ENCODE assay signal across 11 cellular contexts in genomic region chr22:29912605-29913398, GRCh38. TPM values are rescaled to one million over a fixed set of nuclear protein-coding genes. Genes with fewer than 3 reads are reported as not detected.
DNase-seq lines count a peak whose midpoint lies in the region; ATAC-seq, FAIRE-seq and TF ChIP-seq lines count a peak whose summit lies in the region.
"Had no signal": no experiment of that assay in that cellular context is flagged by ENCODE, and none has a peak within 500 bp of the region (broad histone marks: within the 10 kb centered on the region; RNA-seq: fewer than 3 reads in every experiment).

No MANE protein-coding gene starts in this region.

- intact Hi-C loops in K562 (cut with micrococcal nuclease): no loop called here
- intact Hi-C loops in CD4-positive, alpha-beta T cell (cut with DNase I, micrococcal nuclease): no loop called here

- no peaks in the 10 kb centered on the region for H3K9me3 Mint-ChIP-seq in CD4-positive, alpha-beta T cell
- H3K9me3 Mint-ChIP-seq: T-helper 1 cell treated with Interleukin-12 subunit alpha and Interleukin-12 subunit beta and Interleukin-4 antibody, amounts not matched to agents 30 μg/mL and 1 μg/mL, for 36 hours had no signal

- no peaks in the 10 kb centered on the region for H3K27me3 ChIP-seq in K562 (ENCODE audit: control insufficient read depth in 2 of 2, insufficient read depth in 2 of 2, low read length in 2 of 2)
- H3K27me3 ChIP-seq in CD4-positive, alpha-beta T cell (ENCODE audit: control insufficient read depth, insufficient read depth, low read length): no peaks in the 10 kb centered on the region

- TF ChIP-seq POLR2A in H54 (IDR thresholded peaks at IDR 0.05; ENCODE audit: low read depth, low read length) (no peak), K562 (conservative IDR thresholded peaks at IDR 0.05) (no peak)

- ATAC-seq in K562 (peak; percentile 32; the same call in 1 of the 3 replicates), GM21717 (IDR thresholded peaks at IDR 0.05; ENCODE audit: unreplicated experiment) (no peak)
- ATAC-seq in CD4-positive, alpha-beta T cell (ENCODE audit: poor library complexity): no peak

- in situ Hi-C loops in K562 (cut with MboI): no loop called here

- CTCF ChIA-PET in K562 (lab: Yijun Ruan, JAX; ENCODE audit: low intra/inter-chr PET ratio): no interaction called here
- CTCF ChIA-PET in CD4-positive, alpha-beta T cell (lab: Charles Lee): no interaction called here

- H3K4me1 ChIP-seq in K562 (replicated peaks in 1 of 2; ENCODE audit: control insufficient read depth in 2 of 2, insufficient read depth in 2 of 2, low read length in 2 of 2): peaks cover 9 to 14% of the 10 kb centered on the region in 2 experiments; a peak in 4 of 5 replicates

- no TSS peak for BruUV-seq in K562 (replicated peaks; lab: Mats Ljungman, UMichigan)

- H3K79me2 ChIP-seq in K562 (ENCODE audit: control insufficient read depth, insufficient read depth, low read length): peaks cover 63% of the 10 kb centered on the region

- no peaks in the 10 kb centered on the region for H4K20me1 ChIP-seq in K562 (replicated peaks; ENCODE audit: control insufficient read depth, insufficient read depth, low read length)

- H3K27me3 Mint-ChIP-seq in CD4-positive, alpha-beta T cell: no peaks in the 10 kb centered on the region

- TF ChIP-seq CTCF in K562 (IDR thresholded peaks at IDR 0.05 in 2 of 3, conservative IDR thresholded peaks at IDR 0.05 in 1 of 3; ENCODE audit: insufficient read depth in 2 of 3, low read depth in 1 of 3, low read length in 3 of 3): no peak
- no peak for TF ChIP-seq CTCF in CD4-positive, alpha-beta T cell (IDR thresholded peaks at IDR 0.05)

- H3K9ac ChIP-seq in K562 (ENCODE audit: insufficient read depth in 1 of 2, low read depth in 2 of 2, low read length in 2 of 2): no peak overlapping the region

- H3K9me3 ChIP-seq in K562 (replicated peaks; ENCODE audit: control insufficient read depth, insufficient read depth, low read depth, low read length): no peaks in the 10 kb centered on the region
- no peaks in the 10 kb centered on the region for H3K9me3 ChIP-seq in CD4-positive, alpha-beta T cell (ENCODE audit: control insufficient read depth, low read length)

- H3K36me3 Mint-ChIP-seq in CD4-positive, alpha-beta T cell (ENCODE audit: low read depth): no peaks in the 10 kb centered on the region

- no peak for TF ChIP-seq RAD21 in K562 (CRISPR knock-in tag; conservative IDR thresholded peaks at IDR 0.05 in 1 of 2, IDR thresholded peaks at IDR 0.05 in 1 of 2)

- no peak overlapping the region for H3K4me3 Mint-ChIP-seq in CD4-positive, alpha-beta T cell
- H3K4me3 Mint-ChIP-seq: T-helper 1 cell treated with Interleukin-12 subunit alpha and Interleukin-12 subunit beta and Interleukin-4 antibody, amounts not matched to agents 30 μg/mL and 1 μg/mL, for 36 hours had no signal

- H3K9me1 ChIP-seq in K562 (ENCODE audit: control insufficient read depth, insufficient read depth, low read length): peaks cover 3% of the 10 kb centered on the region

- no peak overlapping the region for H3K4me3 ChIP-seq in K562

- H2AFZ ChIP-seq in K562 (ENCODE audit: low read depth, low read length): no peak overlapping the region

- POLR2A ChIA-PET in K562 (lab: Yijun Ruan, JAX): interaction anchor here (0.6 kb wide), 1 partner anchor 517 kb away, joined by 3 read pairs; no protein-coding TSS in a partner anchor
- POLR2A ChIA-PET in CD4-positive, alpha-beta T cell (lab: Charles Lee): interaction anchor here (0.7 kb wide), 1 partner anchor 10 kb away, joined by 3 read pairs; no protein-coding TSS in a partner anchor

- peaks cover 83% of the 10 kb centered on the region for H3K4me1 Mint-ChIP-seq in CD4-positive, alpha-beta T cell (ENCODE audit: low read depth)

- no peak overlapping the region for H3K4me2 ChIP-seq in K562 (ENCODE audit: insufficient read depth, low read length)

- DNase-seq in H54 (ENCODE audit: insufficient read length, low spot score) (peak; percentile 9), K562 (ENCODE audit: extremely low read depth in 1 of 4, low spot score in 3 of 4) (no peak), hepatic stellate cell (ENCODE audit: low spot score) (peak; percentile 60), stromal cell of bone marrow (ENCODE audit: low read depth) (peak; percentile 85), GOT3 (lab: John Stamatoyannopoulos, UW) (no peak), DMS153 treated with DMSO at 0.1 percent for 48 hours (lab: John Stamatoyannopoulos, UW; ENCODE audit: unreplicated experiment) (no peak)
- no peak for DNase-seq in CD4-positive, alpha-beta T cell
- DNase-seq: effector CD4-positive, alpha-beta T cell had no signal

- TF ChIP-seq EP300 in K562 (IDR thresholded peaks at IDR 0.05; ENCODE audit: low read length): no peak

- FAIRE-seq in H54 (lab: Jason Lieb, UNC) (peak; percentile 96), K562 (lab: Jason Lieb, UNC) (no peak)

- H3K27ac ChIP-seq in K562 (ENCODE audit: extremely low read depth, low read depth, low read length): no peak overlapping the region
- no peak overlapping the region for H3K27ac ChIP-seq in CD4-positive, alpha-beta T cell (ENCODE audit: low read depth, low read length)
- H3K27ac ChIP-seq: HL-60 had no signal

- H3K27ac Mint-ChIP-seq in CD4-positive, alpha-beta T cell: no peak overlapping the region
- H3K27ac Mint-ChIP-seq: T-helper 1 cell treated with Interleukin-12 subunit alpha and Interleukin-12 subunit beta and Interleukin-4 antibody, amounts not matched to agents 30 μg/mL and 1 μg/mL, for 36 hours had no signal

- 84% methylated on average over 5 of the region's 5 CpGs for WGBS in K562 (ENCODE audit: insufficient coverage, low coverage, missing lambda C conversion rate)

- no peaks in the 10 kb centered on the region for H3K36me3 ChIP-seq in K562 (ENCODE audit: control insufficient read depth, insufficient read depth, low read length)

TF ChIP-seq in K562, 482 proteins besides CTCF, POLR2A, EP300 and RAD21:
- TF ChIP-seq TAF1 (IDR thresholded peaks at IDR 0.05; ENCODE audit: control insufficient read depth, extremely low read depth, insufficient read depth, low read length, severe bottlenecking): no peak
- no peak for TF ChIP-seq ZC3H8 (IDR thresholded peaks at IDR 0.05)
- TF ChIP-seq CC2D1A (IDR thresholded peaks at IDR 0.05): no peak
- no peak for TF ChIP-seq EZH2 (IDR thresholded peaks at IDR 0.05; ENCODE audit: borderline replicate concordance, low read depth, low read length)

RNA-seq across cellular contexts. Expression of gene MTMR3, which starts 29.8 kb away (rescaled TPM):
- 79.8 and 96.2 TPM in 2 replicates for total RNA-seq in K562 (2011; cell fraction: chromatin; rRNA removed; ENCODE audit: low replicate concordance)
- total RNA-seq in K562 (2011; cell fraction: nucleolus; rRNA removed): 38.5 and 45.4 TPM in 2 replicates
- 55.1 and 55.5 TPM in 2 replicates for total RNA-seq in K562 (2011; cell fraction: nucleoplasm; rRNA removed)
- total RNA-seq in K562 (2014; rRNA removed) (5.1 and 9.0 TPM in 2 replicates), K562 (2014; rRNA removed; fragmentation: Illumina TruSeq; extraction: Trizol) (7.1 and 8.3 TPM in 2 replicates), K562 (2015; rRNA removed; fragmentation: Illumina TruSeq; extraction: Trizol) (7.5 and 7.9 TPM in 2 replicates), K562 (2021) (12.3 and 13.6 TPM in 2 replicates)
- polyA plus RNA-seq in K562 (2011; rRNA removed) (13.7 and 20.0 TPM in 2 replicates), K562 (2014; fragmentation: Illumina TruSeq; extraction: Trizol) (10.7 and 12.0 TPM in 2 replicates), K562 (2014; fragmentation: Nextera tagmentation; extraction: Ambion mirVana) (1 to 10 TPM; 1.6 to 1.9 TPM), K562 (2014; rRNA removed) (6.9 and 8.3 TPM in 2 replicates)
- polyA plus RNA-seq in K562 (2011; cell fraction: cytosol; rRNA removed): 8.9 and 12.3 TPM in 2 replicates
- 83.6 and 87.4 TPM in 2 replicates for polyA plus RNA-seq in K562 (2011; cell fraction: nucleus; rRNA removed)
- polyA plus RNA-seq in K562 (2012): 8.8 and 14.8 TPM in 2 replicates
- polyA minus RNA-seq in K562 (2011; rRNA and poly(A)+ RNA removed): 17.3 and 19.5 TPM in 2 replicates
- 5.9 and 13.6 TPM in 2 replicates for polyA minus RNA-seq in K562 (2011; cell fraction: cytosol; rRNA and poly(A)+ RNA removed)
- polyA minus RNA-seq in K562 (2011; cell fraction: nucleus; rRNA and poly(A)+ RNA removed): 13.2 and 26.2 TPM in 2 replicates
- total RNA-seq in CD4-positive, alpha-beta T cell: 10 to 100 TPM; 57.8 to 60.6 TPM

Comparison
In these comparisons a context has a peak if more than half of its experiments do, and no peak if none do; other contexts are left out.
1. DNase-seq: peak in H54 (single experiment), hepatic stellate cell (single experiment) and stromal cell of bone marrow (single experiment); none in K562 (0 of 4), GOT3 (single experiment), CD4-positive, alpha-beta T cell (0 of 10) and DMS153 treated with DMSO at 0.1 percent for 48 hours (single experiment).